8 cellular contexts compared by ENCODE assay signal in the genomic region with DNA sequence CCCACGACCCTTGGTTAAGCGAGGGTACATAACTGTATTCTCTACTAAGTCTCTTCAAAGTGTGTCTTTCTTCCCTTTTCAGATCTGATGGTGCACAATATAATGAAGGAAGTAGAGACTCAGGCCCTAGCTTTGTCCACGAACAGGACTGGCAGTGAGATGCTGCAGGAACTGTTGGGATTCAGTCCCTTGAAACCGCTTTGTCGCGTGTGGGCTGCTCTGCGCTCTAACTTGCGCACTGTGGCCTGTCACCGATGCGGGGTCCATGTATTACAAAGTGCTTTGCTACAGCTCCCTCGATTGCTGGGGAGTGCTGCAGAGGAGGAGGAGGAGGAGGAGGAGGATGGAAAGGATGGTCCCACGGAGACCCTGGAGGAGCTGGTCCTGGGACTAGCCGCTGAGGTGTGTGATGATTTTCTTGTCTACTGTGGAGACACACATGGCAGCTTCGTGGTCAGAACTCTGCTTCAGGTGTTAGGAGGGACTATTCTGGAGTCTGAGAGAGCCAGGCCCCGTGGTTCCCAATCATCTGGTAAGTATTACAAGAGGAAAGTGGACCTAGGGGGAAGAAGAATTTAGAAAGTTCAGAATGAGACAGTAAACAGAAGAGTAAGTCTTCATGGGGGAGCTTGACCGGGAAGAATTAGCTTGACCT. TPM values are rescaled to one million over a fixed set of nuclear protein-coding genes. Genes with fewer than 3 reads are reported as not detected.
DNase-seq lines count a peak whose midpoint lies in the region; ATAC-seq and TF ChIP-seq lines count a peak whose summit lies in the region.

No MANE protein-coding gene starts in this region.

- 21 to 27% (median 24%) methylated on average over 16 of the region's 16 CpGs for WGBS in adrenal gland, 4 donors
- 19 to 22% methylated on average over 16 of the region's 16 CpGs for WGBS in testis, 2 donors

- no peaks in the 10 kb centered on the region for H3K9me3 ChIP-seq in adrenal gland (replicated peaks in 1 of 3)
- H3K9me3 ChIP-seq in left lung = no peaks in the 10 kb centered on the region
- no peaks in the 10 kb centered on the region for H3K9me3 ChIP-seq in testis

- CTCF ChIA-PET in activated CD4-positive, alpha-beta T cell treated with anti-CD3 and anti-CD28 coated beads, Interleukin-2, amount 10 ng/mL, durations not matched to agents 7 days and 5 days (lab: Charles Lee) = interaction anchor here (0.8 to 8.7 kb wide), 11 partner anchors 10 to 136 kb away, joined by 3 to 111 read pairs (median 4); partner anchors contain the start of genes CIDEB, LTB4R, LTB4R2 and RABGGTA

- H3K4me3 ChIP-seq in adrenal gland (peak overlapping the region; percentile 33 to 84 (median 74)), left lung (peak overlapping the region; percentile 82 to 91), testis (peak overlapping the region; percentile 73 to 89)

- no peaks in the 10 kb centered on the region for H3K27me3 ChIP-seq in adrenal gland
- no peaks in the 10 kb centered on the region for H3K27me3 ChIP-seq in left lung
- no peaks in the 10 kb centered on the region for H3K27me3 ChIP-seq in testis

- intact Hi-C loops in adrenal gland (cut with DNase I) = loop anchor here in 1 of 2 donors (10.0 kb wide), 1 partner anchor 56 kb away; the partner anchor contains the start of gene TINF2
- intact Hi-C loops in left lung (cut with DNase I) = no loop called here
- intact Hi-C loops in testis (cut with DNase I; ENCODE audit: low total_unique reads) = loop anchor here (5.0 kb wide), 1 partner anchor 58 kb away; the partner anchor contains the start of gene TINF2

- H3K4me1 Mint-ChIP-seq in activated CD4-positive, alpha-beta T cell treated with anti-CD3 and anti-CD28 coated beads, Interleukin-2, amount 10 ng/mL, durations not matched to agents 7 days and 5 days = peaks cover 53% of the 10 kb centered on the region

- no peak for DNase-seq in activated CD4-positive, alpha-beta T cell treated with anti-CD3 and anti-CD28 coated beads, Interleukin-2, amount 10 ng/mL, durations not matched to agents 7 days and 5 days
- DNase-seq in activated CD4-positive, alpha-beta T cell treated with anti-CD3 and anti-CD28 coated beads for 48 hours = no peak
- DNase-seq in adrenal gland (no peak), left lung (no peak), testis (no peak)

- H3K36me3 Mint-ChIP-seq in activated CD4-positive, alpha-beta T cell treated with anti-CD3 and anti-CD28 coated beads, Interleukin-2, amount 10 ng/mL, durations not matched to agents 7 days and 5 days (ENCODE audit: low read depth) = peaks cover 54% of the 10 kb centered on the region

- H3K36me3 ChIP-seq in adrenal gland (replicated peaks in 1 of 2) (peaks cover 0 to 51% of the 10 kb centered on the region in 2 donors), left lung (peaks cover 3 to 54% of the 10 kb centered on the region in 2 donors), testis (ENCODE audit: low read depth, missing control alignments) (no peaks in the 10 kb centered on the region)

- no peaks in the 10 kb centered on the region for H3K27me3 Mint-ChIP-seq in activated CD4-positive, alpha-beta T cell treated with anti-CD3 and anti-CD28 coated beads, Interleukin-2, amount 10 ng/mL, durations not matched to agents 7 days and 5 days

- H3K27ac ChIP-seq in adrenal gland (peak overlapping the region in 4 of 5 donors; percentile 28 to 87 (median 82)), left lung (peak overlapping the region; percentile 73 to 82), testis (no peak overlapping the region)

- H3K9me3 Mint-ChIP-seq in activated CD4-positive, alpha-beta T cell treated with anti-CD3 and anti-CD28 coated beads, Interleukin-2, amount 10 ng/mL, durations not matched to agents 7 days and 5 days = no peaks in the 10 kb centered on the region

- TF ChIP-seq POLR2A in adrenal gland (IDR thresholded peaks at IDR 0.05) (no peak), testis (IDR thresholded peaks at IDR 0.05) (no peak)

- TF ChIP-seq CTCF in adrenal gland (IDR thresholded peaks at IDR 0.05) = no peak
- TF ChIP-seq CTCF in left lung (IDR thresholded peaks at IDR 0.05) = no peak
- TF ChIP-seq CTCF in testis (IDR thresholded peaks at IDR 0.05) = no peak

- peaks cover 19 to 31% of the 10 kb centered on the region in 2 donors for H3K4me1 ChIP-seq in adrenal gland (replicated peaks in 1 of 2)
- H3K4me1 ChIP-seq in left lung = peaks cover 14 to 47% of the 10 kb centered on the region in 2 donors
- peaks cover 9% of the 10 kb centered on the region for H3K4me1 ChIP-seq in testis

- POLR2A ChIA-PET in activated CD4-positive, alpha-beta T cell treated with anti-CD3 and anti-CD28 coated beads, Interleukin-2, amount 10 ng/mL, durations not matched to agents 7 days and 5 days (lab: Charles Lee) = interaction anchor here (1.3 to 1.6 kb wide), 2 partner anchors 10 to 59 kb away, joined by 4 to 5 read pairs; partner anchors contain the start of gene TINF2

- ATAC-seq in left lung (no peak), HG02571 (IDR thresholded peaks at IDR 0.05; ENCODE audit: unreplicated experiment) (no peak), HG02970 (IDR thresholded peaks at IDR 0.05; ENCODE audit: low FRiP score, unreplicated experiment) (no peak), HG03571 (IDR thresholded peaks at IDR 0.05; ENCODE audit: unreplicated experiment) (no peak)

- peak overlapping the region; percentile 89 for H3K4me3 Mint-ChIP-seq in activated CD4-positive, alpha-beta T cell treated with anti-CD3 and anti-CD28 coated beads, Interleukin-2, amount 10 ng/mL, durations not matched to agents 7 days and 5 days

- H3K27ac Mint-ChIP-seq in activated CD4-positive, alpha-beta T cell treated with anti-CD3 and anti-CD28 coated beads, Interleukin-2, amount 10 ng/mL, durations not matched to agents 7 days and 5 days = peak overlapping the region; percentile 93

RNA-seq across cellular contexts. Expression of gene NOP9, which starts 0.8 kb away (rescaled TPM):
- total RNA-seq in activated CD4-positive, alpha-beta T cell treated with anti-CD3 and anti-CD28 coated beads, Interleukin-2, amount 10 ng/mL, durations not matched to agents 7 days and 5 days = 10 to 100 TPM; 30.8 to 35.2 TPM
- total RNA-seq in adrenal gland (10 to 100 TPM in 7 of 8 donors, 1 to 10 TPM in 1; 9.2 to 28.2 (median 19.2) TPM), left lung (10 to 100 TPM; 22.4 to 24.8 TPM), testis (10 to 100 TPM; 25.0 to 27.6 TPM)
- polyA plus RNA-seq in adrenal gland (10 to 100 TPM in 2 of 3 donors, 1 to 10 TPM in 1; 9.1 to 21.1 (median 16.8) TPM), testis (ENCODE audit: insufficient read depth, low read depth, low replicate concordance) (20.1 TPM)

RNA-seq across cellular contexts. Expression of gene DHRS1, which starts 0.9 kb away (rescaled TPM):
- 10 to 100 TPM; 31.7 to 35.0 TPM for total RNA-seq in activated CD4-positive, alpha-beta T cell treated with anti-CD3 and anti-CD28 coated beads, Interleukin-2, amount 10 ng/mL, durations not matched to agents 7 days and 5 days
- total RNA-seq in adrenal gland (10 to 100 TPM; 21.4 to 68.1 (median 36.9) TPM), left lung (10 to 100 TPM; 24.9 to 50.2 TPM), testis (10 to 100 TPM; 22.5 to 24.6 TPM)
- polyA plus RNA-seq in adrenal gland (10 to 100 TPM; 19.8 to 38.7 (median 37.6) TPM), testis (ENCODE audit: insufficient read depth, low read depth, low replicate concordance) (19.2 TPM)

RNA-seq across cellular contexts. Expression of gene CIDEB, which starts 7.3 kb away (rescaled TPM):
- total RNA-seq in activated CD4-positive, alpha-beta T cell treated with anti-CD3 and anti-CD28 coated beads, Interleukin-2, amount 10 ng/mL, durations not matched to agents 7 days and 5 days = 10 to 100 TPM; 28.7 to 30.9 TPM
- total RNA-seq in adrenal gland (10 to 100 TPM; 16.4 to 62.1 (median 38.1) TPM), left lung (10 to 100 TPM in 1 of 2 donors, 1 to 10 TPM in 1; 9.2 to 22.7 TPM), testis (1 to 10 TPM; 3.8 to 6.6 TPM)
- polyA plus RNA-seq in adrenal gland (10 to 100 TPM; 17.5 to 73.7 (median 37.4) TPM), testis (ENCODE audit: insufficient read depth, low read depth, low replicate concordance) (7.0 TPM)

RNA-seq across cellular contexts. Expression of gene LTB4R2, which starts 9.5 kb away (rescaled TPM):
- total RNA-seq in activated CD4-positive, alpha-beta T cell treated with anti-CD3 and anti-CD28 coated beads, Interleukin-2, amount 10 ng/mL, durations not matched to agents 7 days and 5 days = 10 to 100 TPM; 18.6 to 21.7 TPM
- total RNA-seq in adrenal gland (10 to 100 TPM in 2 of 8 donors, 1 to 10 TPM in 5, under 1 TPM in 1; 0.42 to 11.1 (median 4.5) TPM), left lung (1 to 10 TPM; 4.5 to 6.3 TPM), testis (10 to 100 TPM; 23.4 to 28.1 TPM)
- polyA plus RNA-seq in adrenal gland (1 to 10 TPM in 2 of 3 donors, under 1 TPM in 1; 0.57 to 2.7 (median 1.8) TPM), testis (ENCODE audit: insufficient read depth, low read depth, low replicate concordance) (4.2 TPM)

RNA-seq across cellular contexts. Expression of gene LTB4R, which starts 10.8 kb away (rescaled TPM):
- total RNA-seq in activated CD4-positive, alpha-beta T cell treated with anti-CD3 and anti-CD28 coated beads, Interleukin-2, amount 10 ng/mL, durations not matched to agents 7 days and 5 days = 10 to 100 TPM; 26.6 to 28.3 TPM
- total RNA-seq in adrenal gland (10 to 100 TPM in 4 of 8 donors, 1 to 10 TPM in 4; 1.4 to 21.0 (median 10.9) TPM), left lung (10 to 100 TPM in 1 of 2 donors, 1 to 10 TPM in 1; 5.9 to 26.1 TPM), testis (10 to 100 TPM; 10.3 to 10.9 TPM)
- polyA plus RNA-seq in adrenal gland (10 to 100 TPM in 2 of 3 donors, 1 to 10 TPM in 1; 9.4 to 30.2 (median 17.5) TPM), testis (ENCODE audit: insufficient read depth, low read depth, low replicate concordance) (5.5 TPM)

Comparison
In these comparisons a context has a peak if more than half of its experiments do, and no peak if none do; other contexts are left out.
1. H3K27ac ChIP-seq: peak in adrenal gland (4 of 5) and left lung (2 of 2); none in testis (0 of 2).
2. Peak in every context shown above with its lines, with median percentiles within 50 percentile points of each other: H3K4me3 ChIP-seq.